ENCODE assay signal across 1 cellular context in genomic region chr16:89678258-89678657, GRCh38.
TF ChIP-seq lines count a peak whose summit lies in the region.

No MANE protein-coding gene starts in this region.

TF ChIP-seq in K562, 482 proteins besides CTCF, POLR2A, EP300 and RAD21:
- TF ChIP-seq ZNF384 (IDR thresholded peaks at IDR 0.05; ENCODE audit: low read depth, low read length) (peak; percentile 74), ZFP36 (IDR thresholded peaks at IDR 0.05; ENCODE audit: low read depth, low read length, partially characterized antibody) (peak; percentile 50), RBM39 (optimal IDR thresholded peaks at IDR 0.05; ENCODE audit: low read depth, low read length) (no peak), PCBP2 (IDR thresholded peaks at IDR 0.05; ENCODE audit: low read depth, low read length, poor library complexity, severe bottlenecking) (no peak), ZNF12 (CRISPR knock-in tag; IDR thresholded peaks at IDR 0.05) (no peak)
- TF ChIP-seq, protein P1, sequence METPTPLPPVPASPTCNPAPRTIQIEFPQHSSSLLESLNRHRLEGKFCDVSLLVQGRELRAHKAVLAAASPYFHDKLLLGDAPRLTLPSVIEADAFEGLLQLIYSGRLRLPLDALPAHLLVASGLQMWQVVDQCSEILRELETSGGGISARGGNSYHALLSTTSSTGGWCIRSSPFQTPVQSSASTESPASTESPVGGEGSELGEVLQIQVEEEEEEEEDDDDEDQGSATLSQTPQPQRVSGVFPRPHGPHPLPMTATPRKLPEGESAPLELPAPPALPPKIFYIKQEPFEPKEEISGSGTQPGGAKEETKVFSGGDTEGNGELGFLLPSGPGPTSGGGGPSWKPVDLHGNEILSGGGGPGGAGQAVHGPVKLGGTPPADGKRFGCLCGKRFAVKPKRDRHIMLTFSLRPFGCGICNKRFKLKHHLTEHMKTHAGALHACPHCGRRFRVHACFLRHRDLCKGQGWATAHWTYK (CRISPR knock-in tag; IDR thresholded peaks at IDR 0.05): no peak
- TF ChIP-seq, protein P2, sequence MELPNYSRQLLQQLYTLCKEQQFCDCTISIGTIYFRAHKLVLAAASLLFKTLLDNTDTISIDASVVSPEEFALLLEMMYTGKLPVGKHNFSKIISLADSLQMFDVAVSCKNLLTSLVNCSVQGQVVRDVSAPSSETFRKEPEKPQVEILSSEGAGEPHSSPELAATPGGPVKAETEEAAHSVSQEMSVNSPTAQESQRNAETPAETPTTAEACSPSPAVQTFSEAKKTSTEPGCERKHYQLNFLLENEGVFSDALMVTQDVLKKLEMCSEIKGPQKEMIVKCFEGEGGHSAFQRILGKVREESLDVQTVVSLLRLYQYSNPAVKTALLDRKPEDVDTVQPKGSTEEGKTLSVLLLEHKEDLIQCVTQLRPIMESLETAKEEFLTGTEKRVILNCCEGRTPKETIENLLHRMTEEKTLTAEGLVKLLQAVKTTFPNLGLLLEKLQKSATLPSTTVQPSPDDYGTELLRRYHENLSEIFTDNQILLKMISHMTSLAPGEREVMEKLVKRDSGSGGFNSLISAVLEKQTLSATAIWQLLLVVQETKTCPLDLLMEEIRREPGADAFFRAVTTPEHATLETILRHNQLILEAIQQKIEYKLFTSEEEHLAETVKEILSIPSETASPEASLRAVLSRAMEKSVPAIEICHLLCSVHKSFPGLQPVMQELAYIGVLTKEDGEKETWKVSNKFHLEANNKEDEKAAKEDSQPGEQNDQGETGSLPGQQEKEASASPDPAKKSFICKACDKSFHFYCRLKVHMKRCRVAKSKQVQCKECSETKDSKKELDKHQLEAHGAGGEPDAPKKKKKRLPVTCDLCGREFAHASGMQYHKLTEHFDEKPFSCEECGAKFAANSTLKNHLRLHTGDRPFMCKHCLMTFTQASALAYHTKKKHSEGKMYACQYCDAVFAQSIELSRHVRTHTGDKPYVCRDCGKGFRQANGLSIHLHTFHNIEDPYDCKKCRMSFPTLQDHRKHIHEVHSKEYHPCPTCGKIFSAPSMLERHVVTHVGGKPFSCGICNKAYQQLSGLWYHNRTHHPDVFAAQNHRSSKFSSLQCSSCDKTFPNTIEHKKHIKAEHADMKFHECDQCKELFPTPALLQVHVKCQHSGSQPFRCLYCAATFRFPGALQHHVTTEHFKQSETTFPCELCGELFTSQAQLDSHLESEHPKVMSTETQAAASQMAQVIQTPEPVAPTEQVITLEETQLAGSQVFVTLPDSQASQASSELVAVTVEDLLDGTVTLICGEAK (IDR thresholded peaks at IDR 0.05): peak; percentile 82
- TF ChIP-seq, protein P2 (CRISPR knock-in tag; IDR thresholded peaks at IDR 0.05): peak; percentile 58; the same call in 1 of the 2 replicates
